Comparison of ENCODE assay signal across 8 cellular contexts in genomic region chr4:159487284-159487747, GRCh38.
DNase-seq lines count a peak whose midpoint lies in the region; FAIRE-seq and TF ChIP-seq lines count a peak whose summit lies in the region.

No MANE protein-coding gene starts in this region.

- no peak overlapping the region for H3K4me3 ChIP-seq in GM23248
- no peak overlapping the region for H3K4me3 ChIP-seq in Jurkat, Clone E6-1 (ENCODE audit: low read length)
- no peak overlapping the region for H3K4me3 ChIP-seq in cardiac fibroblast (replicated peaks in 1 of 2; ENCODE audit: low read depth in 2 of 2, low read length in 2 of 2)
- peak overlapping the region in 1 of 2 donors; percentile 1 for H3K4me3 ChIP-seq in kidney (ENCODE audit: low read length in 2 of 2)

- in situ Hi-C loops in GM23248 (cut with MboI) = no loop called here

- intact Hi-C loops in kidney (cut with DNase I) = no loop called here

- 7 to 9% methylated on average over 8 of the region's 8 CpGs for WGBS in GM23248 (ENCODE audit: low coverage in 1 of 2, low lambda C conversion rate in 2 of 2, missing lambda C conversion rate in 2 of 2), 2 experiments

- peak overlapping the region; percentile 35 for H3K4me2 ChIP-seq in GM23248 (ENCODE audit: unreplicated experiment)

- H3F3A ChIP-seq in GM23248 (ENCODE audit: insufficient read depth) = no peaks in the 10 kb centered on the region

- peaks cover 30% of the 10 kb centered on the region for H3K27me3 ChIP-seq in GM23248 (replicated peaks; ENCODE audit: insufficient read depth)

- H3K9me3 ChIP-seq in GM23248 (ENCODE audit: low read depth) (no peaks in the 10 kb centered on the region), kidney (ENCODE audit: control insufficient read depth in 1 of 2, low read length in 2 of 2) (no peaks in the 10 kb centered on the region)

- H3K27ac ChIP-seq in GM23248 (no peak overlapping the region), kidney (ENCODE audit: low read depth in 2 of 2, low read length in 2 of 2) (no peak overlapping the region)

- H3K9me2 ChIP-seq in GM23248 (ENCODE audit: insufficient read depth) = no peaks in the 10 kb centered on the region

- DNase-seq in stimulated activated CD4-positive, alpha-beta T cell treated with anti-CD3 and anti-CD28 coated beads, Interleukin-15, amount 100 ng/mL, for 24 hours = peak; percentile 24
- no peak for DNase-seq in stimulated activated CD4-positive, alpha-beta T cell treated with anti-CD3 and anti-CD28 coated beads, Interleukin-12 subunit alpha, Interleukin-12 subunit beta, amount 100 ng/mL, for 4 hours
- peak; percentile 74 for DNase-seq in GM23248
- peak; percentile 66 for DNase-seq in Jurkat, Clone E6-1 (ENCODE audit: low read depth, low spot score)
- peak; percentile 46 for DNase-seq in RPMI8226
- DNase-seq in cardiac fibroblast (ENCODE audit: low read depth in 2 of 2) = peak; percentile 85 to 87
- no peak for DNase-seq in kidney
- DNase-seq in stimulated activated naive CD4-positive, alpha-beta T cell treated with Interleukin-2 at 50 U/mL for 16 hours (lab: John Stamatoyannopoulos, UW) = peak; percentile 0

- H3K9ac ChIP-seq in GM23248 (no peak overlapping the region), kidney (ENCODE audit: low read length in 2 of 2) (no peak overlapping the region)

- no peak overlapping the region for H2AFZ ChIP-seq in GM23248

- H3K4me1 ChIP-seq in GM23248 (ENCODE audit: insufficient read depth) (no peaks in the 10 kb centered on the region), kidney (ENCODE audit: control insufficient read depth in 1 of 2, insufficient read depth in 1 of 2, low read depth in 1 of 2, low read length in 2 of 2) (no peaks in the 10 kb centered on the region)

- no peaks in the 10 kb centered on the region for H4K20me1 ChIP-seq in GM23248 (ENCODE audit: insufficient read depth)

- H3K36me3 ChIP-seq in GM23248 (ENCODE audit: low read depth) (no peaks in the 10 kb centered on the region), kidney (ENCODE audit: control insufficient read depth in 1 of 2, insufficient read depth in 2 of 2, low read length in 2 of 2) (no peaks in the 10 kb centered on the region)

- TF ChIP-seq CTCF in cardiac fibroblast (IDR thresholded peaks at IDR 0.05; ENCODE audit: low read depth, low read length) (peak; percentile 79), kidney (IDR thresholded peaks at IDR 0.05; ENCODE audit: borderline replicate concordance, extremely low read depth, insufficient read depth) (peak; percentile 85)

- no peaks in the 10 kb centered on the region for H3K79me2 ChIP-seq in GM23248 (ENCODE audit: insufficient read depth)

- FAIRE-seq in kidney (lab: Jason Lieb, UNC) = peak; percentile 52

Comparison
In these comparisons a context has a peak if more than half of its experiments do, and no peak if none do; other contexts are left out.
1. DNase-seq: peak in stimulated activated CD4-positive, alpha-beta T cell treated with anti-CD3 and anti-CD28 coated beads, Interleukin-15, amount 100 ng/mL, for 24 hours (single experiment), GM23248 (single experiment), Jurkat, Clone E6-1 (single experiment), RPMI8226 (single experiment), cardiac fibroblast (2 of 2) and stimulated activated naive CD4-positive, alpha-beta T cell treated with Interleukin-2 at 50 U/mL for 16 hours (single experiment); none in stimulated activated CD4-positive, alpha-beta T cell treated with anti-CD3 and anti-CD28 coated beads, Interleukin-12 subunit alpha, Interleukin-12 subunit beta, amount 100 ng/mL, for 4 hours (single experiment) and kidney (single experiment).